ENCODE assay signal across 14 cellular contexts in the genomic region with DNA sequence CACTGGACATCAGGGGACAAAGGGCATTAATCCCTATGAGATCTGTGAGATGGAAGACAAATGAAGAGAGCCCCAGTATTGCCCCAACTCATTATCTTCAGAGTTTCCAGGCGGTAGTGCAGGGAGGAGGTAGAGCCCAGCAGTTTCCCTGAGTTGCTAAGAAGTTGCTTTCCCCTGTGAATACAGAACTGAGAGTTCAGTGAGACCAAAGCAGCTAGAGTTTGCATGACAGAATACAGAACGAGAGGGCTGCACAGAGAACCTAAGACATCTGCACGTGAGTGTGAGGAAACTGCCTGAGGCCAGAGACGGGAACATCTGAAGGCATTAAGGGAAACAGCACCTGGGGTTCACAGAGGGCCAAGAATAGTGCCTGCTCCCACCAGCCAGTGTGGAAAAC. TPM values are rescaled to one million over a fixed set of nuclear protein-coding genes. Genes with fewer than 3 reads are reported as not detected.
DNase-seq lines count a peak whose midpoint lies in the region; ATAC-seq, FAIRE-seq and TF ChIP-seq lines count a peak whose summit lies in the region.
"Had no signal": no experiment of that assay in that cellular context is flagged by ENCODE, and none has a peak within 500 bp of the region (broad histone marks: within the 10 kb centered on the region; RNA-seq: fewer than 3 reads in every experiment).

No MANE protein-coding gene starts in this region.

- no peak overlapping the region for H3K4me3 Mint-ChIP-seq in activated CD4-positive, alpha-beta memory T cell treated with anti-CD3 and anti-CD28 coated beads for 36 hours
- H3K4me3 Mint-ChIP-seq: naive thymus-derived CD4-positive, alpha-beta T cell; type B pancreatic cell had no signal

- no peaks in the 10 kb centered on the region for H3K36me3 Mint-ChIP-seq in activated CD4-positive, alpha-beta memory T cell treated with anti-CD3 and anti-CD28 coated beads for 36 hours
- H3K36me3 Mint-ChIP-seq: type B pancreatic cell had no signal

- H3K27me3 Mint-ChIP-seq in activated CD4-positive, alpha-beta memory T cell treated with anti-CD3 and anti-CD28 coated beads for 36 hours, result peaks cover 3% of the 10 kb centered on the region
- H3K27me3 Mint-ChIP-seq: type B pancreatic cell had no signal

- no peak overlapping the region for H3K9ac ChIP-seq in HepG2 (ENCODE audit: insufficient read depth, low read depth, low read length)

- no peaks in the 10 kb centered on the region for H4K20me1 ChIP-seq in HepG2 (ENCODE audit: insufficient read depth, low read length)

- TF ChIP-seq CTCF in HepG2 (CRISPR knock-in tag; IDR thresholded peaks at IDR 0.05) (no peak), right lobe of liver (IDR thresholded peaks at IDR 0.05) (no peak)

- no peaks in the 10 kb centered on the region for H3K9me3 ChIP-seq in HepG2 (ENCODE audit: low read length)
- no peaks in the 10 kb centered on the region for H3K9me3 ChIP-seq in right lobe of liver

- no peak overlapping the region for H3K27ac ChIP-seq in HepG2 (ENCODE audit: extremely low read length, insufficient read depth, low read length)
- H3K27ac ChIP-seq in right lobe of liver, result no peak overlapping the region

- DNase-seq in HepG2 (ENCODE audit: low spot score) (no peak), right lobe of liver (no peak), NCI-H1417 (lab: John Stamatoyannopoulos, UW) (no peak), kidney glomerular epithelial cell (lab: John Stamatoyannopoulos, UW) (no peak), DMS79 treated with DMSO at 0.1 percent for 48 hours (lab: John Stamatoyannopoulos, UW) (no peak)
- no peak for DNase-seq in activated CD4-positive, alpha-beta memory T cell treated with anti-CD3 and anti-CD28 coated beads for 36 hours
- DNase-seq: ACHN; activated CD4-positive, CD25-positive, alpha-beta regulatory T cell; IMR-90; naive thymus-derived CD4-positive, alpha-beta T cell; stimulated activated CD4-positive, alpha-beta T cell treated with anti-CD3 and anti-CD28 coated beads, Interleukin-2, amount 100 ng/mL, for 48 hours had no signal

- no peak for TF ChIP-seq POLR2A in HepG2 (IDR thresholded peaks at IDR 0.05; ENCODE audit: insufficient read depth in 1 of 2, low read depth in 2 of 2, low read length in 2 of 2)
- no peak for TF ChIP-seq POLR2A in right lobe of liver (IDR thresholded peaks at IDR 0.05)

- H3K4me1 ChIP-seq in HepG2 (ENCODE audit: insufficient read depth, low read length) (no peaks in the 10 kb centered on the region), right lobe of liver (no peaks in the 10 kb centered on the region)

- H3K27ac Mint-ChIP-seq in activated CD4-positive, alpha-beta memory T cell treated with anti-CD3 and anti-CD28 coated beads for 36 hours, result no peak overlapping the region
- H3K27ac Mint-ChIP-seq: naive thymus-derived CD4-positive, alpha-beta T cell; type B pancreatic cell had no signal

- no peak for TF ChIP-seq EP300 in HepG2 (IDR thresholded peaks at IDR 0.05; ENCODE audit: low read depth in 2 of 2, low read length in 2 of 2)
- no peak for TF ChIP-seq EP300 in HepG2 (CRISPR knock-in tag; IDR thresholded peaks at IDR 0.05; ENCODE audit: borderline replicate concordance)

- no peaks in the 10 kb centered on the region for H3K79me2 ChIP-seq in HepG2 (ENCODE audit: insufficient read depth, low read length)

- CTCF ChIA-PET in HepG2 (lab: Yijun Ruan, JAX; ENCODE audit: low intra/inter-chr PET ratio, low total read pairs), result no interaction called here
- CTCF ChIA-PET in activated CD4-positive, alpha-beta memory T cell treated with anti-CD3 and anti-CD28 coated beads for 36 hours (lab: Charles Lee), result no interaction called here

- no peak overlapping the region for H2AFZ ChIP-seq in HepG2 (ENCODE audit: low read length)

- H3K4me1 Mint-ChIP-seq in activated CD4-positive, alpha-beta memory T cell treated with anti-CD3 and anti-CD28 coated beads for 36 hours (ENCODE audit: low read depth), result no peaks in the 10 kb centered on the region

- peak; percentile 31; the same call in 1 of the 3 replicates for ATAC-seq in HepG2
- ATAC-seq in right lobe of liver, result no peak
- ATAC-seq in HG02623 (IDR thresholded peaks at IDR 0.05; ENCODE audit: unreplicated experiment), result peak; percentile 95
- peak; percentile 75 for ATAC-seq in HG03521 (IDR thresholded peaks at IDR 0.05; ENCODE audit: unreplicated experiment)
- ATAC-seq: naive thymus-derived CD4-positive, alpha-beta T cell had no signal

- no TSS peak for BruUV-seq in HepG2 (replicated peaks; lab: Mats Ljungman, UMichigan)

- no peak for TF ChIP-seq RAD21 in HepG2 (CRISPR knock-in tag; IDR thresholded peaks at IDR 0.05)

- POLR2A ChIA-PET in HepG2 (lab: Yijun Ruan, JAX), result no interaction called here
- POLR2A ChIA-PET in activated CD4-positive, alpha-beta memory T cell treated with anti-CD3 and anti-CD28 coated beads for 36 hours (lab: Charles Lee), result no interaction called here

- intact Hi-C loops in HepG2 (cut with micrococcal nuclease; ENCODE audit: unreplicated experiment) (no loop called here), right lobe of liver (cut with DNase I) (no loop called here)
- intact Hi-C loops in activated CD4-positive, alpha-beta memory T cell treated with anti-CD3 and anti-CD28 coated beads for 36 hours (cut with micrococcal nuclease), result no loop called here

- no peak overlapping the region for H3K4me2 ChIP-seq in HepG2 (ENCODE audit: low read depth, low read length)

- no peak overlapping the region for H3K4me3 ChIP-seq in HepG2 (replicated peaks in 1 of 3; ENCODE audit: insufficient read depth in 1 of 3, low read depth in 2 of 3, low read length in 3 of 3)
- H3K4me3 ChIP-seq in right lobe of liver, result no peak overlapping the region

- no peaks in the 10 kb centered on the region for H3K27me3 ChIP-seq in HepG2 (ENCODE audit: control insufficient read depth in 1 of 2, insufficient read depth in 2 of 2, low read length in 2 of 2)
- H3K27me3 ChIP-seq in right lobe of liver, result no peaks in the 10 kb centered on the region

- no peak for FAIRE-seq in HepG2 (lab: Jason Lieb, UNC)

- in situ Hi-C loops in HepG2 (cut with HindIII; ENCODE audit: extremely low pct_ligation_motif_present, low pct_unique_long_range_greater_than_20kb), result no loop called here

- H3K36me3 ChIP-seq in HepG2 (replicated peaks in 1 of 2; ENCODE audit: control insufficient read depth in 1 of 2, insufficient read depth in 2 of 2, low read length in 2 of 2) (no peaks in the 10 kb centered on the region), right lobe of liver (no peaks in the 10 kb centered on the region)

- 5% methylated on average over 4 of the region's 4 CpGs for WGBS in HepG2 (ENCODE audit: low lambda C conversion rate)
- 58% methylated on average over 4 of the region's 4 CpGs for WGBS in right lobe of liver (ENCODE audit: insufficient coverage, low coverage, low lambda C conversion rate, missing lambda C conversion rate)

- no peaks in the 10 kb centered on the region for H3K9me3 Mint-ChIP-seq in activated CD4-positive, alpha-beta memory T cell treated with anti-CD3 and anti-CD28 coated beads for 36 hours
- H3K9me3 Mint-ChIP-seq: type B pancreatic cell had no signal

TF ChIP-seq in HepG2, 621 proteins besides CTCF, POLR2A, EP300 and RAD21 (continues in another document):
- TF ChIP-seq NFKB2 (CRISPR knock-in tag; IDR thresholded peaks at IDR 0.05; ENCODE audit: borderline replicate concordance), result no peak
- no peak for TF ChIP-seq ZC3H13 (CRISPR knock-in tag; IDR thresholded peaks at IDR 0.05)
- no peak for TF ChIP-seq TRIM24 (CRISPR knock-in tag; IDR thresholded peaks at IDR 0.05)
- TF ChIP-seq MTA1 (CRISPR knock-in tag; IDR thresholded peaks at IDR 0.05; ENCODE audit: borderline replicate concordance), result no peak
- TF ChIP-seq ZNF296 (CRISPR knock-in tag; conservative IDR thresholded peaks at IDR 0.05), result no peak
- TF ChIP-seq SNRNP70 (IDR thresholded peaks at IDR 0.05; ENCODE audit: low read depth, low read length), result no peak
- no peak for TF ChIP-seq GPN1 (CRISPR knock-in tag; IDR thresholded peaks at IDR 0.05; ENCODE audit: borderline replicate concordance)
- no peak for TF ChIP-seq EZH2 (conservative IDR thresholded peaks at IDR 0.05; ENCODE audit: low read depth, low read length)

RNA-seq across cellular contexts. Expression of a gene that starts 18.1 kb away (rescaled TPM):
- total RNA-seq in HepG2 (2016; rRNA removed; fragmentation: Illumina TruSeq; extraction: Trizol) (4.8 and 6.4 TPM in 2 replicates), right lobe of liver (1 to 10 TPM; 2.2 to 4.2 (median 3.5) TPM)
- 31.9 and 35.2 TPM in 2 replicates for total RNA-seq in HepG2 (2016; cell fraction: cytosol; rRNA removed; fragmentation: Illumina TruSeq; extraction: Trizol; ENCODE audit: low read depth)
- total RNA-seq in HepG2 (2016; cell fraction: insoluble cytoplasmic fraction; rRNA removed; fragmentation: Illumina TruSeq; extraction: Trizol), result 3.4 and 5.8 TPM in 2 replicates
- 7.6 and 8.4 TPM in 2 replicates for total RNA-seq in HepG2 (2016; cell fraction: membrane; rRNA removed; fragmentation: Illumina TruSeq; extraction: Trizol)
- 20.6 and 21.4 TPM in 2 replicates for total RNA-seq in HepG2 (2016; cell fraction: nucleus; rRNA removed; fragmentation: Illumina TruSeq; extraction: Trizol)
- polyA plus RNA-seq in HepG2 (2011; rRNA removed), result 2.9 and 4.1 TPM in 2 replicates
- 1.3 and 1.8 TPM in 2 replicates for polyA plus RNA-seq in HepG2 (2011; cell fraction: cytosol; rRNA removed)
- 5.3 and 6.1 TPM in 2 replicates for polyA plus RNA-seq in HepG2 (2011; cell fraction: nucleus; rRNA removed)
- polyA plus RNA-seq in HepG2 (2012), result 3.3 and 5.7 TPM in 2 replicates
- polyA plus RNA-seq in HepG2 (2016; cell fraction: cytosol; fragmentation: Illumina TruSeq; extraction: Trizol; ENCODE audit: low read depth), result 0.16 and 0.20 TPM in 2 replicates
- 1.8 and 2.3 TPM in 2 replicates for polyA plus RNA-seq in HepG2 (2016; cell fraction: insoluble cytoplasmic fraction; fragmentation: Illumina TruSeq; extraction: Trizol; ENCODE audit: low read depth)
- 0.45 and 0.83 TPM in 2 replicates for polyA plus RNA-seq in HepG2 (2016; cell fraction: membrane; fragmentation: Illumina TruSeq; extraction: Trizol; ENCODE audit: low read depth)
- polyA plus RNA-seq in HepG2 (2016; cell fraction: nucleus; fragmentation: Illumina TruSeq; extraction: Trizol; ENCODE audit: insufficient read depth, low read depth), result 16.5 and 19.1 TPM in 2 replicates
- 2.8 and 5.0 TPM in 2 replicates for polyA minus RNA-seq in HepG2 (2011; rRNA and poly(A)+ RNA removed; ENCODE audit: low replicate concordance)
- 3.9 and 4.7 TPM in 2 replicates for polyA minus RNA-seq in HepG2 (2011; cell fraction: cytosol; rRNA and poly(A)+ RNA removed)
- 36.3 and 38.1 TPM in 2 replicates for polyA minus RNA-seq in HepG2 (2011; cell fraction: nucleus; rRNA and poly(A)+ RNA removed)
- 10 to 100 TPM; 24.5 to 25.5 TPM for total RNA-seq in activated CD4-positive, alpha-beta memory T cell treated with anti-CD3 and anti-CD28 coated beads for 36 hours

Comparison
In these comparisons a context has a peak if more than half of its experiments do, and no peak if none do; other contexts are left out.
1. ATAC-seq: peak in HepG2 (single experiment), HG02623 (single experiment) and HG03521 (single experiment); none in right lobe of liver (0 of 4).